ENCODE assay signal across 14 cellular contexts in genomic region chr17:28567604-28568003, GRCh38. TPM values are rescaled to one million over a fixed set of nuclear protein-coding genes. Genes with fewer than 3 reads are reported as not detected.
DNase-seq lines count a peak whose midpoint lies in the region; ATAC-seq, FAIRE-seq and TF ChIP-seq lines count a peak whose summit lies in the region.
"Had no signal": no experiment of that assay in that cellular context is flagged by ENCODE, and none has a peak within 500 bp of the region (broad histone marks: within the 10 kb centered on the region; RNA-seq: fewer than 3 reads in every experiment).

No MANE protein-coding gene starts in this region.

- WGBS in K562 (ENCODE audit: insufficient coverage, low coverage, missing lambda C conversion rate): 70% methylated on average over 3 of the region's 3 CpGs
- 95 to 96% methylated on average over 3 of the region's 3 CpGs for WGBS in GM23248 (ENCODE audit: low coverage in 1 of 2, low lambda C conversion rate in 2 of 2, missing lambda C conversion rate in 2 of 2), 2 experiments

- H3K27ac ChIP-seq in K562 (ENCODE audit: extremely low read depth, low read depth, low read length) (no peak overlapping the region; the same call in 2 of the 3 replicates), GM23248 (no peak overlapping the region)

- H3K36me3 Mint-ChIP-seq in CD14-positive monocyte: peaks cover 23 to 32% of the 10 kb centered on the region in 2 donors

- in situ Hi-C loops in K562 (cut with MboI): no loop called here
- in situ Hi-C loops in GM23248 (cut with MboI): no loop called here

- H3K27me3 Mint-ChIP-seq in CD14-positive monocyte (ENCODE audit: low read depth in 3 of 3): no peaks in the 10 kb centered on the region

- H3K9me3 ChIP-seq in K562 (replicated peaks; ENCODE audit: control insufficient read depth, insufficient read depth, low read depth, low read length) (no peaks in the 10 kb centered on the region), GM23248 (ENCODE audit: low read depth) (no peaks in the 10 kb centered on the region)
- H3K9me3 ChIP-seq: BE2C had no signal

- H2AFZ ChIP-seq in K562 (ENCODE audit: low read depth, low read length) (no peak overlapping the region), GM23248 (no peak overlapping the region)

- H3K36me3 ChIP-seq in K562 (ENCODE audit: control insufficient read depth, insufficient read depth, low read length): peaks cover 57% of the 10 kb centered on the region
- 0 out of 2 replicates have a peak, but pooled peaks cover 6% of the 10 kb centered on the region for H3K36me3 ChIP-seq in GM23248 (ENCODE audit: low read depth)
- H3K36me3 ChIP-seq: BE2C had no signal

- peaks cover 84% of the 10 kb centered on the region for H3K79me2 ChIP-seq in K562 (ENCODE audit: control insufficient read depth, insufficient read depth, low read length)
- H3K79me2 ChIP-seq in GM23248 (ENCODE audit: insufficient read depth): peaks cover 57% of the 10 kb centered on the region

- H3K4me3 ChIP-seq in K562 (no peak overlapping the region), GM23248 (no peak overlapping the region)

- peaks cover 0 to 2% (median 0%) of the 10 kb centered on the region in 7 donors for H3K9me3 Mint-ChIP-seq in CD14-positive monocyte

- CTCF ChIA-PET in K562 (lab: Yijun Ruan, JAX; ENCODE audit: low intra/inter-chr PET ratio): no interaction called here

- H3F3A ChIP-seq in GM23248 (ENCODE audit: insufficient read depth): no peaks in the 10 kb centered on the region

- FAIRE-seq in K562 (lab: Jason Lieb, UNC): no peak
- FAIRE-seq: H1 had no signal

- TF ChIP-seq CTCF in CD14-positive monocyte (IDR thresholded peaks at IDR 0.05) (no peak), K562 (IDR thresholded peaks at IDR 0.05 in 2 of 3, conservative IDR thresholded peaks at IDR 0.05 in 1 of 3; ENCODE audit: insufficient read depth in 2 of 3, low read depth in 1 of 3, low read length in 3 of 3) (no peak)

- DNase-seq in CD14-positive monocyte (ENCODE audit: low spot score) (no peak), NOMO-1 treated with DMSO at 0.1 percent for 48 hours (lab: John Stamatoyannopoulos, UW; ENCODE audit: unreplicated experiment) (peak; percentile 88), K562 (ENCODE audit: extremely low read depth in 1 of 4, low spot score in 3 of 4) (no peak), GM23248 (no peak), HuH-7 (ENCODE audit: low spot score) (no peak)
- DNase-seq: BE2C; NCI-H1105; NK-92 treated with Interleukin-12 subunit alpha and Interleukin-12 subunit beta, amount 100 ng/mL, for 24 hours; stimulated activated CD4-positive, alpha-beta T cell treated with anti-CD3 and anti-CD28 coated beads, Interleukin-12 subunit alpha, Interleukin-12 subunit beta, amount 100 ng/mL, for 4 hours; stimulated activated naive CD4-positive, alpha-beta T cell treated with Interleukin-2 at 50 U/mL for 16 hours had no signal

- H3K9me1 ChIP-seq in K562 (ENCODE audit: control insufficient read depth, insufficient read depth, low read length): no peaks in the 10 kb centered on the region

- TF ChIP-seq EP300 in K562 (IDR thresholded peaks at IDR 0.05; ENCODE audit: low read length): no peak

- no peaks in the 10 kb centered on the region for H3K9me2 ChIP-seq in GM23248 (ENCODE audit: insufficient read depth)

- POLR2A ChIA-PET in K562 (lab: Yijun Ruan, JAX): interaction anchor here (0.6 kb wide), 1 partner anchor 157 kb away, joined by 3 read pairs; no protein-coding TSS in a partner anchor

- no peaks in the 10 kb centered on the region for H4K20me1 ChIP-seq in K562 (replicated peaks; ENCODE audit: control insufficient read depth, insufficient read depth, low read length)
- no peaks in the 10 kb centered on the region; the same call in 1 of the 2 replicates for H4K20me1 ChIP-seq in GM23248 (ENCODE audit: insufficient read depth)

- H3K9ac ChIP-seq in K562 (ENCODE audit: insufficient read depth in 1 of 2, low read depth in 2 of 2, low read length in 2 of 2) (no peak overlapping the region), GM23248 (no peak overlapping the region)

- TF ChIP-seq RAD21 in K562 (CRISPR knock-in tag; conservative IDR thresholded peaks at IDR 0.05 in 1 of 2, IDR thresholded peaks at IDR 0.05 in 1 of 2): no peak

- H3K27me3 ChIP-seq in K562 (ENCODE audit: control insufficient read depth in 2 of 2, insufficient read depth in 2 of 2, low read length in 2 of 2) (no peaks in the 10 kb centered on the region), GM23248 (replicated peaks; ENCODE audit: insufficient read depth) (no peaks in the 10 kb centered on the region)
- H3K27me3 ChIP-seq: BE2C had no signal

- H3K4me3 Mint-ChIP-seq in CD14-positive monocyte: peak overlapping the region; percentile 42 to 44

- TSS peak; percentile 6 for BruUV-seq in K562 (replicated peaks; lab: Mats Ljungman, UMichigan)

- peak overlapping the region; percentile 46 to 91 (median 84) for H3K27ac Mint-ChIP-seq in CD14-positive monocyte

- peak; percentile 35 for ATAC-seq in GM18499 (IDR thresholded peaks at IDR 0.05; ENCODE audit: insufficient read depth, unreplicated experiment)
- ATAC-seq in K562: no peak
- ATAC-seq in GM21360 (IDR thresholded peaks at IDR 0.05; ENCODE audit: unreplicated experiment): no peak
- no peak for ATAC-seq in HG03135 (IDR thresholded peaks at IDR 0.05; ENCODE audit: unreplicated experiment)

- intact Hi-C loops in CD14-positive monocyte (cut with micrococcal nuclease) (no loop called here), K562 (cut with micrococcal nuclease) (no loop called here)

- H3K4me1 ChIP-seq in K562 (replicated peaks in 1 of 2; ENCODE audit: control insufficient read depth in 2 of 2, insufficient read depth in 2 of 2, low read length in 2 of 2) (peaks cover 12 to 13% of the 10 kb centered on the region in 2 experiments; a peak in 4 of 5 replicates), GM23248 (ENCODE audit: insufficient read depth) (peaks cover 17% of the 10 kb centered on the region)
- H3K4me1 ChIP-seq: BE2C had no signal

- H3K4me2 ChIP-seq in K562 (ENCODE audit: insufficient read depth, low read length): peak overlapping the region; percentile 34
- no peak overlapping the region for H3K4me2 ChIP-seq in GM23248 (ENCODE audit: unreplicated experiment)

- peaks cover 42% of the 10 kb centered on the region for H3K4me1 Mint-ChIP-seq in CD14-positive monocyte

- TF ChIP-seq POLR2A in K562 (conservative IDR thresholded peaks at IDR 0.05): no peak

RNA-seq across cellular contexts. Expression of gene PIGS, which starts 3.7 kb away (rescaled TPM):
- 10 to 100 TPM; 84.9 to 87.5 TPM for polyA plus RNA-seq in CD14-positive monocyte
- total RNA-seq in K562 (2011; cell fraction: chromatin; rRNA removed; ENCODE audit: low replicate concordance): 166 and 297 TPM in 2 replicates
- total RNA-seq in K562 (2011; cell fraction: nucleolus; rRNA removed): 236 and 239 TPM in 2 replicates
- 231 and 242 TPM in 2 replicates for total RNA-seq in K562 (2011; cell fraction: nucleoplasm; rRNA removed)
- 55.1 and 86.9 TPM in 2 replicates for total RNA-seq in K562 (2014; rRNA removed)
- total RNA-seq in K562 (2014; rRNA removed; fragmentation: Illumina TruSeq; extraction: Trizol): 52.5 and 57.6 TPM in 2 replicates
- 51.5 and 55.3 TPM in 2 replicates for total RNA-seq in K562 (2015; rRNA removed; fragmentation: Illumina TruSeq; extraction: Trizol)
- total RNA-seq in K562 (2021): 109 and 114 TPM in 2 replicates
- 64.4 and 76.9 TPM in 2 replicates for polyA plus RNA-seq in K562 (2011; rRNA removed)
- polyA plus RNA-seq in K562 (2011; cell fraction: cytosol; rRNA removed): 69.3 and 115 TPM in 2 replicates
- polyA plus RNA-seq in K562 (2011; cell fraction: nucleus; rRNA removed): 101 and 179 TPM in 2 replicates
- 112 and 132 TPM in 2 replicates for polyA plus RNA-seq in K562 (2012)
- polyA plus RNA-seq in K562 (2014; fragmentation: Illumina TruSeq; extraction: Trizol): 138 TPM in 2 replicates
- 10 to 100 TPM; 47.5 to 55.8 TPM for polyA plus RNA-seq in K562 (2014; fragmentation: Nextera tagmentation; extraction: Ambion mirVana)
- 68.4 and 68.7 TPM in 2 replicates for polyA plus RNA-seq in K562 (2014; rRNA removed)
- 29.4 and 51.4 TPM in 2 replicates for polyA minus RNA-seq in K562 (2011; rRNA and poly(A)+ RNA removed)
- 27.1 and 48.7 TPM in 2 replicates for polyA minus RNA-seq in K562 (2011; cell fraction: cytosol; rRNA and poly(A)+ RNA removed)
- polyA minus RNA-seq in K562 (2011; cell fraction: nucleus; rRNA and poly(A)+ RNA removed): 32.1 and 40.7 TPM in 2 replicates
- 57.8 and 76.0 TPM in 2 replicates for total RNA-seq in GM23248 (2014; rRNA removed; shearing (Covaris generic))
- 68.8 and 72.7 TPM in 2 replicates for polyA plus RNA-seq in GM23248 (2016; fragmentation: Nextera tagmentation; extraction: Ambion mirVana)

RNA-seq across cellular contexts. Expression of gene ALDOC, which starts 9.1 kb away (rescaled TPM):
- polyA plus RNA-seq in CD14-positive monocyte (10 to 100 TPM in 1 of 2 donors, 1 to 10 TPM in 1; 7.1 to 10.6 TPM), K562 (2011; rRNA removed) (263 and 354 TPM in 2 replicates), K562 (2014; fragmentation: Illumina TruSeq; extraction: Trizol) (110 and 122 TPM in 2 replicates), K562 (2014; fragmentation: Nextera tagmentation; extraction: Ambion mirVana) (100 to 1,000 TPM in 1 of 2 experiments, 10 to 100 TPM in 1; 93.5 to 124 TPM), K562 (2014; rRNA removed) (99.2 and 113 TPM in 2 replicates), GM23248 (2016; fragmentation: Nextera tagmentation; extraction: Ambion mirVana) (18.4 and 18.5 TPM in 2 replicates)
- 193 and 319 TPM in 2 replicates for total RNA-seq in K562 (2011; cell fraction: chromatin; rRNA removed; ENCODE audit: low replicate concordance)
- 209 and 250 TPM in 2 replicates for total RNA-seq in K562 (2011; cell fraction: nucleolus; rRNA removed)
- total RNA-seq in K562 (2011; cell fraction: nucleoplasm; rRNA removed): 213 and 242 TPM in 2 replicates
- total RNA-seq in K562 (2014; rRNA removed) (93.5 and 102 TPM in 2 replicates), K562 (2014; rRNA removed; fragmentation: Illumina TruSeq; extraction: Trizol) (52.0 and 64.1 TPM in 2 replicates), K562 (2015; rRNA removed; fragmentation: Illumina TruSeq; extraction: Trizol) (42.8 and 43.2 TPM in 2 replicates), K562 (2021) (69.8 and 74.2 TPM in 2 replicates)
- 404 and 465 TPM in 2 replicates for polyA plus RNA-seq in K562 (2011; cell fraction: cytosol; rRNA removed)
- 420 and 425 TPM in 2 replicates for polyA plus RNA-seq in K562 (2011; cell fraction: nucleus; rRNA removed)
- 119 and 134 TPM in 2 replicates for polyA plus RNA-seq in K562 (2012)
- 264 and 310 TPM in 2 replicates for polyA minus RNA-seq in K562 (2011; rRNA and poly(A)+ RNA removed)
- polyA minus RNA-seq in K562 (2011; cell fraction: cytosol; rRNA and poly(A)+ RNA removed): 143 and 155 TPM in 2 replicates
- 82.8 and 138 TPM in 2 replicates for polyA minus RNA-seq in K562 (2011; cell fraction: nucleus; rRNA and poly(A)+ RNA removed)
- total RNA-seq in GM23248 (2014; rRNA removed; shearing (Covaris generic)): 36.4 and 47.3 TPM in 2 replicates

RNA-seq across cellular contexts. Expression of gene UNC119, which starts 15.2 kb away (rescaled TPM):
- polyA plus RNA-seq in CD14-positive monocyte (10 to 100 TPM; 77.5 to 80.2 TPM), K562 (2011; rRNA removed) (47.7 and 62.5 TPM in 2 replicates), K562 (2014; fragmentation: Illumina TruSeq; extraction: Trizol) (18.5 and 21.5 TPM in 2 replicates), K562 (2014; fragmentation: Nextera tagmentation; extraction: Ambion mirVana) (1 to 10 TPM in 1 of 2 experiments, under 1 TPM in 1; 0.37 to 1.0 TPM), K562 (2014; rRNA removed) (29.1 and 29.6 TPM in 2 replicates), GM23248 (2016; fragmentation: Nextera tagmentation; extraction: Ambion mirVana) (28.8 and 29.4 TPM in 2 replicates)
- total RNA-seq in K562 (2011; cell fraction: chromatin; rRNA removed; ENCODE audit: low replicate concordance): 28.5 and 62.9 TPM in 2 replicates
- 57.0 and 57.2 TPM in 2 replicates for total RNA-seq in K562 (2011; cell fraction: nucleolus; rRNA removed)
- 50.3 and 52.8 TPM in 2 replicates for total RNA-seq in K562 (2011; cell fraction: nucleoplasm; rRNA removed)
- total RNA-seq in K562 (2014; rRNA removed) (32.0 and 42.0 TPM in 2 replicates), K562 (2014; rRNA removed; fragmentation: Illumina TruSeq; extraction: Trizol) (7.0 and 8.9 TPM in 2 replicates), K562 (2015; rRNA removed; fragmentation: Illumina TruSeq; extraction: Trizol) (15.7 and 15.9 TPM in 2 replicates), K562 (2021) (16.3 and 21.1 TPM in 2 replicates)
- 41.8 and 64.9 TPM in 2 replicates for polyA plus RNA-seq in K562 (2011; cell fraction: cytosol; rRNA removed)
- polyA plus RNA-seq in K562 (2011; cell fraction: nucleus; rRNA removed): 114 and 146 TPM in 2 replicates
- polyA plus RNA-seq in K562 (2012): 12.8 and 25.6 TPM in 2 replicates
- 6.9 and 11.3 TPM in 2 replicates for polyA minus RNA-seq in K562 (2011; rRNA and poly(A)+ RNA removed)
- polyA minus RNA-seq in K562 (2011; cell fraction: cytosol; rRNA and poly(A)+ RNA removed): 6.6 and 14.3 TPM in 2 replicates
- 23.4 and 27.1 TPM in 2 replicates for polyA minus RNA-seq in K562 (2011; cell fraction: nucleus; rRNA and poly(A)+ RNA removed)
- 30.9 and 50.9 TPM in 2 replicates for total RNA-seq in GM23248 (2014; rRNA removed; shearing (Covaris generic))

RNA-seq across cellular contexts. Expression of gene SPAG5, which starts 31.2 kb away (rescaled TPM):
- polyA plus RNA-seq in CD14-positive monocyte (not detected), K562 (2011; rRNA removed) (192 and 229 TPM in 2 replicates), K562 (2014; fragmentation: Illumina TruSeq; extraction: Trizol) (133 and 140 TPM in 2 replicates), K562 (2014; fragmentation: Nextera tagmentation; extraction: Ambion mirVana) (100 to 1,000 TPM in 1 of 2 experiments, 10 to 100 TPM in 1; 94.4 to 286 TPM), K562 (2014; rRNA removed) (143 and 157 TPM in 2 replicates), GM23248 (2016; fragmentation: Nextera tagmentation; extraction: Ambion mirVana) (20.5 TPM in 2 replicates)
- 517 and 585 TPM in 2 replicates for total RNA-seq in K562 (2011; cell fraction: chromatin; rRNA removed; ENCODE audit: low replicate concordance)
- 336 and 355 TPM in 2 replicates for total RNA-seq in K562 (2011; cell fraction: nucleolus; rRNA removed)
- total RNA-seq in K562 (2011; cell fraction: nucleoplasm; rRNA removed): 269 and 327 TPM in 2 replicates
- total RNA-seq in K562 (2014; rRNA removed) (124 and 144 TPM in 2 replicates), K562 (2014; rRNA removed; fragmentation: Illumina TruSeq; extraction: Trizol) (149 and 151 TPM in 2 replicates), K562 (2015; rRNA removed; fragmentation: Illumina TruSeq; extraction: Trizol) (151 and 156 TPM in 2 replicates), K562 (2021) (134 and 143 TPM in 2 replicates)
- polyA plus RNA-seq in K562 (2011; cell fraction: cytosol; rRNA removed): 91.5 and 98.4 TPM in 2 replicates
- polyA plus RNA-seq in K562 (2011; cell fraction: nucleus; rRNA removed): 797 and 863 TPM in 2 replicates
- polyA plus RNA-seq in K562 (2012): 120 and 153 TPM in 2 replicates
- polyA minus RNA-seq in K562 (2011; rRNA and poly(A)+ RNA removed): 178 and 188 TPM in 2 replicates
- 74.0 and 98.5 TPM in 2 replicates for polyA minus RNA-seq in K562 (2011; cell fraction: cytosol; rRNA and poly(A)+ RNA removed)
- polyA minus RNA-seq in K562 (2011; cell fraction: nucleus; rRNA and poly(A)+ RNA removed): 244 and 330 TPM in 2 replicates
- 14.0 and 27.0 TPM in 2 replicates for total RNA-seq in GM23248 (2014; rRNA removed; shearing (Covaris generic))

RNA-seq across cellular contexts. Expression of gene RSKR, which starts 46.4 kb away (rescaled TPM):
- not detected for polyA plus RNA-seq in CD14-positive monocyte
- 428 and 683 TPM in 2 replicates for total RNA-seq in K562 (2011; cell fraction: chromatin; rRNA removed; ENCODE audit: low replicate concordance)
- 235 and 256 TPM in 2 replicates for total RNA-seq in K562 (2011; cell fraction: nucleolus; rRNA removed)
- total RNA-seq in K562 (2011; cell fraction: nucleoplasm; rRNA removed): 327 and 411 TPM in 2 replicates
- total RNA-seq in K562 (2014; rRNA removed): 10.3 and 12.2 TPM in 2 replicates
- 14.3 and 17.2 TPM in 2 replicates for total RNA-seq in K562 (2014; rRNA removed; fragmentation: Illumina TruSeq; extraction: Trizol)
- total RNA-seq in K562 (2015; rRNA removed; fragmentation: Illumina TruSeq; extraction: Trizol): 13.6 and 16.2 TPM in 2 replicates
- total RNA-seq in K562 (2021): 25.0 and 25.8 TPM in 2 replicates
- 42.2 and 42.3 TPM in 2 replicates for polyA plus RNA-seq in K562 (2011; rRNA removed)
- polyA plus RNA-seq in K562 (2011; cell fraction: cytosol; rRNA removed): 22.3 and 26.9 TPM in 2 replicates
- polyA plus RNA-seq in K562 (2011; cell fraction: nucleus; rRNA removed): 234 and 292 TPM in 2 replicates
- 12.2 and 29.3 TPM in 2 replicates for polyA plus RNA-seq in K562 (2012)
- polyA plus RNA-seq in K562 (2014; fragmentation: Illumina TruSeq; extraction: Trizol): 19.3 and 21.9 TPM in 2 replicates
- polyA plus RNA-seq in K562 (2014; fragmentation: Nextera tagmentation; extraction: Ambion mirVana): 1 to 10 TPM; 1.4 to 4.0 TPM
- polyA plus RNA-seq in K562 (2014; rRNA removed): 26.6 and 26.7 TPM in 2 replicates
- 30.2 and 31.0 TPM in 2 replicates for polyA minus RNA-seq in K562 (2011; rRNA and poly(A)+ RNA removed)
- 9.1 and 14.2 TPM in 2 replicates for polyA minus RNA-seq in K562 (2011; cell fraction: cytosol; rRNA and poly(A)+ RNA removed)
- 67.0 and 69.4 TPM in 2 replicates for polyA minus RNA-seq in K562 (2011; cell fraction: nucleus; rRNA and poly(A)+ RNA removed)
- total RNA-seq in GM23248 (2014; rRNA removed; shearing (Covaris generic)): 1.2 and 6.8 TPM in 2 replicates
- polyA plus RNA-seq in GM23248 (2016; fragmentation: Nextera tagmentation; extraction: Ambion mirVana): 0.58 and 0.86 TPM in 2 replicates
